Comparison of ENCODE assay signal across 10 cellular contexts in genomic region chr7:116030626-116031276, GRCh38. TPM values are rescaled to one million over a fixed set of nuclear protein-coding genes. Genes with fewer than 3 reads are reported as not detected.
A peak's percentile ranks its signal among the peaks of the same experiment; 100 is the strongest.
DNase-seq lines count a peak whose midpoint lies in the region; ATAC-seq, FAIRE-seq and TF ChIP-seq lines count a peak whose summit lies in the region.
"Had no signal": no experiment of that assay in that cellular context is flagged by ENCODE, and none has a peak within 500 bp of the region (broad histone marks: within the 10 kb centered on the region; RNA-seq: fewer than 3 reads in every experiment).

Gene TFEC, minus strand, starts transcription at chr7:116030763. Its CDS starts 46,322 bp downstream, at chr7:115984441.

- no peaks in the 10 kb centered on the region for H3K79me1 ChIP-seq in trophoblast cell (ENCODE audit: low read length)

- TF ChIP-seq POLR2A in vagina (IDR thresholded peaks at IDR 0.05), result no peak

- H2BK5ac ChIP-seq in trophoblast cell (ENCODE audit: low read depth, low read length, poor library complexity), result no peak within 1 kb of the TSS

- H3K9me3 Mint-ChIP-seq in endothelial cell (ENCODE audit: unreplicated experiment), result no peaks in the 10 kb centered on the region

- H3K27me3 Mint-ChIP-seq in endothelial cell (ENCODE audit: unreplicated experiment), result no peaks in the 10 kb centered on the region

- H3K79me2 ChIP-seq in trophoblast cell (ENCODE audit: control insufficient read depth, insufficient read depth, low read length, poor library complexity), result no peaks in the 10 kb centered on the region

- no peak within 1 kb of the TSS for H3K4me3 Mint-ChIP-seq in endothelial cell (ENCODE audit: unreplicated experiment)

- no peaks in the 10 kb centered on the region for H3K9me3 ChIP-seq in trophoblast cell (ENCODE audit: insufficient read depth, low read depth, low read length)
- no peaks in the 10 kb centered on the region for H3K9me3 ChIP-seq in vagina

- H2AK5ac ChIP-seq in trophoblast cell (ENCODE audit: low read length), result no peak within 1 kb of the TSS

- no peaks in the 10 kb centered on the region for H3K36me3 Mint-ChIP-seq in endothelial cell (ENCODE audit: low read depth, unreplicated experiment)

- H4K91ac ChIP-seq in trophoblast cell (ENCODE audit: low read depth, low read length), result no peak within 1 kb of the TSS

- no peak within 1 kb of the TSS for H4K12ac ChIP-seq in trophoblast cell (ENCODE audit: low read depth, low read length)

- intact Hi-C loops in vagina (cut with DNase I), result no loop called here

- no peak within 1 kb of the TSS for H3K23ac ChIP-seq in trophoblast cell (ENCODE audit: low read length)

- peaks cover 6% of the 10 kb centered on the region for H3K4me1 Mint-ChIP-seq in endothelial cell (ENCODE audit: unreplicated experiment)

- no peak within 1 kb of the TSS for H2AFZ ChIP-seq in trophoblast cell (ENCODE audit: insufficient read depth, low read length, poor library complexity)

- no peak within 1 kb of the TSS for H2BK12ac ChIP-seq in trophoblast cell (ENCODE audit: low read length)

- no CpG with 5 or more reads among the region's 3 CpGs for WGBS in trophoblast cell (ENCODE audit: extremely low coverage, insufficient coverage, insufficient read length)

- no peaks in the 10 kb centered on the region for H3K36me3 ChIP-seq in trophoblast cell (ENCODE audit: control insufficient read depth in 1 of 2, insufficient read depth in 2 of 2, low read length in 2 of 2)
- no peaks in the 10 kb centered on the region for H3K36me3 ChIP-seq in vagina

- no peak within 1 kb of the TSS for H3K9ac ChIP-seq in trophoblast cell (ENCODE audit: low read length)

- TF ChIP-seq CTCF in endothelial cell (IDR thresholded peaks at IDR 0.05; ENCODE audit: unreplicated experiment), result no peak
- TF ChIP-seq CTCF in D721Med (IDR thresholded peaks at IDR 0.05; ENCODE audit: insufficient read depth, missing control alignments), result no peak
- TF ChIP-seq CTCF in vagina (IDR thresholded peaks at IDR 0.05), result no peak

- H3K4me3 ChIP-seq in trophoblast cell (ENCODE audit: low read depth, low read length), result no peak within 1 kb of the TSS
- no peak within 1 kb of the TSS for H3K4me3 ChIP-seq in vagina

- H2BK120ac ChIP-seq in trophoblast cell (ENCODE audit: insufficient read depth, low read length, poor library complexity), result no peak within 1 kb of the TSS

- no peak within 1 kb of the TSS for H4K8ac ChIP-seq in trophoblast cell (ENCODE audit: low read depth, low read length)

- H3K27me3 ChIP-seq in trophoblast cell (ENCODE audit: insufficient read depth, low read length) (no peaks in the 10 kb centered on the region), vagina (no peaks in the 10 kb centered on the region)

- H3K14ac ChIP-seq in trophoblast cell (ENCODE audit: low read length), result no peak within 1 kb of the TSS

- no peak within 1 kb of the TSS for H3K4ac ChIP-seq in trophoblast cell (ENCODE audit: low read depth, low read length)

- H3K18ac ChIP-seq in trophoblast cell (ENCODE audit: low read length), result no peak within 1 kb of the TSS

- no peak for DNase-seq in GM19239 (ENCODE audit: insufficient read length, low spot score)
- peak; percentile 39 for DNase-seq in NOMO-1 treated with DMSO at 0.1 percent for 48 hours (lab: John Stamatoyannopoulos, UW; ENCODE audit: unreplicated experiment)
- no peak for DNase-seq in endothelial cell (ENCODE audit: low spot score)
- DNase-seq in trophoblast cell, result peak; percentile 14 to 72
- DNase-seq in frontal cortex (ENCODE audit: low spot score in 2 of 2), result no peak
- DNase-seq in D721Med (ENCODE audit: insufficient read length, low spot score), result no peak
- no peak for DNase-seq in vagina (ENCODE audit: extremely low spot score in 2 of 2)
- DNase-seq: NCI-H1694, retina had no signal

- FAIRE-seq in GM19239 (lab: Jason Lieb, UNC), result peak; percentile 83
- FAIRE-seq in frontal cortex (lab: Jason Lieb, UNC), result no peak
- FAIRE-seq in D721Med (lab: Jason Lieb, UNC), result no peak

- no peaks in the 10 kb centered on the region for H3K4me1 ChIP-seq in trophoblast cell (ENCODE audit: control insufficient read depth in 1 of 2, insufficient read depth in 2 of 2, low read length in 2 of 2)
- no peaks in the 10 kb centered on the region for H3K4me1 ChIP-seq in vagina

- H3K27ac ChIP-seq in trophoblast cell (ENCODE audit: low read depth, low read length) (no peak within 1 kb of the TSS), vagina (no peak within 1 kb of the TSS)

- ATAC-seq in HG03520 (IDR thresholded peaks at IDR 0.05; ENCODE audit: unreplicated experiment), result no peak

- no peak within 1 kb of the TSS for H3K4me2 ChIP-seq in trophoblast cell (ENCODE audit: low read length)

- H3K27ac Mint-ChIP-seq in endothelial cell (ENCODE audit: unreplicated experiment), result peak within 1 kb of the TSS; percentile 34

RNA-seq across cellular contexts. Expression of gene TFEC, which starts in this region (rescaled TPM):
- total RNA-seq in endothelial cell (ENCODE audit: unreplicated experiment) (0.56 TPM), frontal cortex (0.82 TPM), vagina (4.7 TPM)
- 0.08 and 0.19 TPM in 2 replicates for polyA plus RNA-seq in trophoblast cell (2013)

Comparison
In these comparisons a context has a peak if more than half of its experiments do, and no peak if none do; other contexts are left out.
1. DNase-seq: peak in NOMO-1 treated with DMSO at 0.1 percent for 48 hours (single experiment) and trophoblast cell (2 of 2); none in GM19239 (single experiment), endothelial cell (single experiment), frontal cortex (0 of 2), D721Med (single experiment) and vagina (0 of 2).